ENCODE assay signal across 14 cellular contexts in genomic region chr11:91998466-91998865, GRCh38.
"Had no signal": no experiment of that assay in that cellular context is flagged by ENCODE, and none has a peak within 500 bp of the region (broad histone marks: within the 10 kb centered on the region; RNA-seq: fewer than 3 reads in every experiment).

No MANE protein-coding gene starts in this region.

- DNase-seq: activated CD4-positive, alpha-beta memory T cell treated with anti-CD3 and anti-CD28 coated beads for 36 hours; activated gamma-delta T cell; activated T-cell treated with anti-CD3 and anti-CD28 coated beads, Interleukin-2, amount 50 U/mL, for 48 hours; amygdala; dermis blood vessel endothelial cell; immature natural killer cell; left cardiac atrium; lower lobe of right lung; midbrain; ovary; stimulated activated CD4-positive, alpha-beta T cell treated with anti-CD3 and anti-CD28 coated beads, Interleukin-4, amount 100 ng/mL, for 4 hours; stimulated activated naive CD8-positive, alpha-beta T cell treated with anti-CD3 and anti-CD28 coated beads, Interleukin-15, amount 100 ng/mL, for 72 hours; testis; upper lobe of right lung had no signal

- ATAC-seq: left cardiac atrium; lower lobe of right lung; stimulated activated naive CD8-positive, alpha-beta T cell treated with anti-CD3 and anti-CD28 coated beads, Interleukin-15, amount 100 ng/mL, for 72 hours; upper lobe of right lung had no signal
